Comparison of ENCODE assay signal across 23 cellular contexts in the genomic region with DNA sequence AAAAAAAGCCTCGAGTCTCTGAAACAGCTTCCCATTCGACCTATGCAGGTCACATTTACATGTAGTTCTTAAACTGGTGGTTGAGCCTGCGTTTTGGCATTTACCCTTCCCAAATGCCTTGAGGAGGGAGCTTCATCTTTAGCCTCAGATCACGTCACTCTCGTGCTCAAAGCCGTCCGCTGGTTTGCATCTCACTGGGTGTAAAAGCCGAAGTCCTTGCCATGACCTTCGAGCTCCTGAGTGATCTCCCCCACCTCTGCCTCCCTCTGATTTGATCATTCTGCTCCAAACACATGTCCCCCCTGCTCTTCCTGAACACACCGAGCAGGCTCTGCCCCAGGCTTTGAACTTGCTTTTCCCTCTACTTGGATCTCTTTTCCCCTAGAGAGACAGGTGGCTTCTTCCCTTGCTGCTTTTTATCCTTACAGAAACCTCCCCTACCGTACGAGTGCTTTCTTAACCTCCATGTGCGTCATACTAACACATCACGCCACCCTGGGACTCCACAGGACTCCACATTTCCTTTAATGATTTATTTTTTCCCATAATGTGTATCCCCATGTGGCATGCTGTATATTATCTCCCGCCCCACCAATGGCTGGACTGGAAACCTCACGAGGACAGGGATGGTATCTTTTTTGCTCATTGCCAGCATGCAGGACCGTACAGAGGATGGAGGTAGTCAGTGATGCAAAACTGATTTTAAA.
DNase-seq lines count a peak whose midpoint lies in the region; ATAC-seq, FAIRE-seq and TF ChIP-seq lines count a peak whose summit lies in the region.
"Had no signal": no experiment of that assay in that cellular context is flagged by ENCODE, and none has a peak within 500 bp of the region (broad histone marks: within the 10 kb centered on the region; RNA-seq: fewer than 3 reads in every experiment).

No MANE protein-coding gene starts in this region.

- H3K9ac ChIP-seq in SK-N-MC (ENCODE audit: insufficient read length) (no peak overlapping the region), GM12878 (ENCODE audit: control insufficient read depth, insufficient read depth, low read length) (no peak overlapping the region)
- H3K9ac ChIP-seq: KMS-11 had no signal

- intact Hi-C loops in activated naive CD4-positive, alpha-beta T cell treated with anti-CD3 and anti-CD28 coated beads for 36 hours (cut with micrococcal nuclease) = loop anchor here (5.0 kb wide), 2 partner anchors 194 to 569 kb away; no protein-coding TSS in a partner anchor
- intact Hi-C loops in GM12878 (cut with micrococcal nuclease; ENCODE audit: unreplicated experiment) = loop anchor here (2.0 to 10.0 kb wide), 2 partner anchors 25 to 223 kb away; no protein-coding TSS in a partner anchor

- H3K36me3 Mint-ChIP-seq in activated naive CD4-positive, alpha-beta T cell treated with anti-CD3 and anti-CD28 coated beads for 36 hours (ENCODE audit: low read depth) = no peaks in the 10 kb centered on the region
- H3K36me3 Mint-ChIP-seq in type B pancreatic cell = no peaks in the 10 kb centered on the region

- CTCF ChIA-PET in activated naive CD4-positive, alpha-beta T cell treated with anti-CD3 and anti-CD28 coated beads for 36 hours (lab: Charles Lee) = no interaction called here
- CTCF ChIA-PET in GM12878 (lab: Yijun Ruan, JAX) = interaction anchor here (0.7 to 1.4 kb wide), 5 partner anchors 21 to 118 kb away, joined by 3 to 4 read pairs (median 3); no protein-coding TSS in a partner anchor

- H3K27me3 ChIP-seq in GM12878 (replicated peaks in 1 of 2; ENCODE audit: control insufficient read depth in 2 of 2, insufficient read depth in 2 of 2, low read length in 1 of 2) = no peaks in the 10 kb centered on the region

- H2AFZ ChIP-seq in GM12878 (ENCODE audit: control insufficient read depth, low read depth, low read length) = no peak overlapping the region
- H2AFZ ChIP-seq: hepatocyte had no signal

- SMC1A ChIA-PET in GM12878 (lab: Charles Lee; ENCODE audit: uncharacterized antibody, unreplicated experiment) = interaction anchor here (0.7 to 8.7 kb wide), 9 partner anchors 11 to 106 kb away, joined by 3 to 115 read pairs (median 5); no protein-coding TSS in a partner anchor

- WGBS in GM12878 (ENCODE audit: insufficient coverage, insufficient replicate concordance, low lambda C conversion rate, missing lambda C conversion rate) = 21% methylated on average over 17 of the region's 17 CpGs

- no peak for TF ChIP-seq RAD21 in GM12878 (IDR thresholded peaks at IDR 0.05; ENCODE audit: insufficient read depth, low read depth, low read length)

- peak; percentile 3 to 14; a peak in 1 of 4 replicates for TF ChIP-seq EP300 in GM12878 (IDR thresholded peaks at IDR 0.05; ENCODE audit: borderline replicate concordance in 1 of 2, control insufficient read depth in 1 of 2, low read depth in 2 of 2, low read length in 2 of 2)

- peak; percentile 31 for DNase-seq in activated naive CD4-positive, alpha-beta T cell treated with anti-CD3 and anti-CD28 coated beads for 36 hours
- DNase-seq in activated naive CD4-positive, alpha-beta T cell (lab: John Stamatoyannopoulos, UW) = no peak
- DNase-seq in SK-N-MC (ENCODE audit: low read depth, low spot score) (no peak), GM12878 (ENCODE audit: low read depth, low spot score) (no peak), type B pancreatic cell (ENCODE audit: extremely low spot score, unreplicated experiment) (no peak), hypothalamus (lab: John Stamatoyannopoulos, UW) (no peak), anterior cingulate cortex (lab: John Stamatoyannopoulos, UW) (no peak)
- DNase-seq: activated CD4-positive, CD25-positive, alpha-beta regulatory T cell; activated CD8-positive, alpha-beta memory T cell treated with anti-CD3 and anti-CD28 coated beads, Interleukin-2, amount 50 U/mL, for 4 hours; cerebellar nuclear complex; DMS 273 treated with DMSO at 0.1 percent for 48 hours; foreskin melanocyte; GDM1; islet precursor cell; midbrain; NCI-H146; sigmoid colon; T1000 had no signal

- peak; percentile 27 for ATAC-seq in GM12878
- ATAC-seq: esophagus mucosa had no signal

- no peaks in the 10 kb centered on the region for H4K20me1 ChIP-seq in GM12878 (ENCODE audit: control insufficient read depth, insufficient read depth)

- BruUV-seq in GM12878 (replicated peaks; lab: Mats Ljungman, UMichigan) = no TSS peak

- peaks cover 29% of the 10 kb centered on the region for H3K4me1 Mint-ChIP-seq in activated naive CD4-positive, alpha-beta T cell treated with anti-CD3 and anti-CD28 coated beads for 36 hours (ENCODE audit: low read depth)
- H3K4me1 Mint-ChIP-seq in type B pancreatic cell (ENCODE audit: unreplicated experiment) = peaks cover 19% of the 10 kb centered on the region

- H3K27me3 Mint-ChIP-seq in activated naive CD4-positive, alpha-beta T cell treated with anti-CD3 and anti-CD28 coated beads for 36 hours (ENCODE audit: low read depth) = peaks cover 4% of the 10 kb centered on the region
- peaks cover 19% of the 10 kb centered on the region for H3K27me3 Mint-ChIP-seq in type B pancreatic cell

- TF ChIP-seq POLR2A in GM12878 (IDR thresholded peaks at IDR 0.05; ENCODE audit: low read depth, low read length) = no peak

- H3K4me3 ChIP-seq in SK-N-MC (no peak overlapping the region), GM12878 (no peak overlapping the region)
- H3K4me3 ChIP-seq: hepatocyte, sigmoid colon had no signal

- peaks cover 13% of the 10 kb centered on the region for H3K4me1 ChIP-seq in GM12878 (ENCODE audit: control insufficient read depth, insufficient read depth, low read length)

- POLR2A ChIA-PET in GM12878 (lab: Charles Lee) = interaction anchor here (0.5 to 2.1 kb wide), 9 partner anchors 20 to 796 kb away, joined by 3 to 15 read pairs (median 4); no protein-coding TSS in a partner anchor

- H3K27ac ChIP-seq in SK-N-MC (peak overlapping the region; percentile 89; the same call in 1 of the 2 replicates), GM12878 (ENCODE audit: control insufficient read depth, insufficient read depth) (peak overlapping the region; percentile 61)
- H3K27ac ChIP-seq: C4-2B, hepatocyte, sigmoid colon had no signal

- H3K9me3 Mint-ChIP-seq in activated naive CD4-positive, alpha-beta T cell treated with anti-CD3 and anti-CD28 coated beads for 36 hours = no peaks in the 10 kb centered on the region
- no peaks in the 10 kb centered on the region for H3K9me3 Mint-ChIP-seq in type B pancreatic cell
- H3K9me3 Mint-ChIP-seq: nephron had no signal

- H3K27ac Mint-ChIP-seq in activated naive CD4-positive, alpha-beta T cell treated with anti-CD3 and anti-CD28 coated beads for 36 hours = peak overlapping the region; percentile 90
- H3K27ac Mint-ChIP-seq in type B pancreatic cell = no peak overlapping the region
- H3K27ac Mint-ChIP-seq: nephron had no signal

- TF ChIP-seq CTCF in GM12878 (IDR thresholded peaks at IDR 0.05 in 2 of 3, conservative IDR thresholded peaks at IDR 0.05 in 1 of 3; ENCODE audit: control insufficient read depth in 2 of 3, extremely low read depth in 1 of 3, insufficient read depth in 1 of 3, low read depth in 3 of 3, low read length in 3 of 3) (no peak), type B pancreatic cell (conservative IDR thresholded peaks at IDR 0.05) (no peak)

- H3K9me3 ChIP-seq in SK-N-MC (ENCODE audit: low read depth, low read length) (no peaks in the 10 kb centered on the region), GM12878 (replicated peaks; ENCODE audit: control insufficient read depth, insufficient read depth, low read length) (no peaks in the 10 kb centered on the region)
- H3K9me3 ChIP-seq: sigmoid colon had no signal

- H3K4me3 Mint-ChIP-seq in activated naive CD4-positive, alpha-beta T cell treated with anti-CD3 and anti-CD28 coated beads for 36 hours = peak overlapping the region; percentile 13
- peak overlapping the region; percentile 5 for H3K4me3 Mint-ChIP-seq in type B pancreatic cell
- H3K4me3 Mint-ChIP-seq: nephron had no signal

- RAD21 ChIA-PET in GM12878 (lab: Charles Lee; ENCODE audit: unreplicated experiment) = interaction anchor here (0.6 to 5.9 kb wide), 10 partner anchors 9 to 225 kb away, joined by 3 to 83 read pairs (median 4); no protein-coding TSS in a partner anchor

- in situ Hi-C loops in GM12878 (cut with MboI) = no loop called here

- H3K36me3 ChIP-seq in SK-N-MC (ENCODE audit: insufficient read depth, low read length) (no peaks in the 10 kb centered on the region), GM12878 (ENCODE audit: control insufficient read depth in 2 of 2, insufficient read depth in 2 of 2, low read length in 1 of 2) (no peaks in the 10 kb centered on the region)
- H3K36me3 ChIP-seq: sigmoid colon had no signal

- no peaks in the 10 kb centered on the region for H3K79me2 ChIP-seq in GM12878 (ENCODE audit: control insufficient read depth, insufficient read depth, low read length)
- H3K79me2 ChIP-seq: hepatocyte had no signal

- no peak overlapping the region; the same call in 1 of the 2 replicates for H3K4me2 ChIP-seq in GM12878 (ENCODE audit: control insufficient read depth, insufficient read depth)
- H3K4me2 ChIP-seq: hepatocyte, KMS-11 had no signal

- FAIRE-seq in GM12878 (lab: Jason Lieb, UNC) = no peak

TF ChIP-seq in GM12878, 131 proteins besides CTCF, POLR2A, EP300 and RAD21 (continues in another document):
- no peak for TF ChIP-seq NR2F1 (conservative IDR thresholded peaks at IDR 0.05)
- TF ChIP-seq MEF2B (IDR thresholded peaks at IDR 0.05; ENCODE audit: partially characterized antibody, poor library complexity, severe bottlenecking) = peak; percentile 22
- TF ChIP-seq, protein P1, sequence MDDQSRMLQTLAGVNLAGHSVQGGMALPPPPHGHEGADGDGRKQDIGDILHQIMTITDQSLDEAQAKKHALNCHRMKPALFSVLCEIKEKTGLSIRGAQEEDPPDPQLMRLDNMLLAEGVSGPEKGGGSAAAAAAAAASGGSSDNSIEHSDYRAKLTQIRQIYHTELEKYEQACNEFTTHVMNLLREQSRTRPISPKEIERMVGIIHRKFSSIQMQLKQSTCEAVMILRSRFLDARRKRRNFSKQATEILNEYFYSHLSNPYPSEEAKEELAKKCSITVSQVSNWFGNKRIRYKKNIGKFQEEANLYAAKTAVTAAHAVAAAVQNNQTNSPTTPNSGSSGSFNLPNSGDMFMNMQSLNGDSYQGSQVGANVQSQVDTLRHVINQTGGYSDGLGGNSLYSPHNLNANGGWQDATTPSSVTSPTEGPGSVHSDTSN (IDR thresholded peaks at IDR 0.05; ENCODE audit: insufficient replicate concordance, low read depth, low read length) = no peak
- TF ChIP-seq BHLHE40 (IDR thresholded peaks at IDR 0.05; ENCODE audit: borderline replicate concordance in 1 of 2, low read depth in 2 of 2, low read length in 1 of 2) = 0 out of 4 replicates have a peak, but pooled peaks of 1 of the 2 experiments have one; percentile 25
- no peak for TF ChIP-seq IRF4 (IDR thresholded peaks at IDR 0.05; ENCODE audit: low read depth, low read length)
- peak; percentile 38; the same call in 1 of the 2 replicates for TF ChIP-seq MTA2 (IDR thresholded peaks at IDR 0.05; ENCODE audit: low read depth)
- no peak for TF ChIP-seq CREM (IDR thresholded peaks at IDR 0.05; ENCODE audit: low read depth)
- TF ChIP-seq IKZF1 (conservative IDR thresholded peaks at IDR 0.05) = peak; percentile 54
